In the genomic region with DNA sequence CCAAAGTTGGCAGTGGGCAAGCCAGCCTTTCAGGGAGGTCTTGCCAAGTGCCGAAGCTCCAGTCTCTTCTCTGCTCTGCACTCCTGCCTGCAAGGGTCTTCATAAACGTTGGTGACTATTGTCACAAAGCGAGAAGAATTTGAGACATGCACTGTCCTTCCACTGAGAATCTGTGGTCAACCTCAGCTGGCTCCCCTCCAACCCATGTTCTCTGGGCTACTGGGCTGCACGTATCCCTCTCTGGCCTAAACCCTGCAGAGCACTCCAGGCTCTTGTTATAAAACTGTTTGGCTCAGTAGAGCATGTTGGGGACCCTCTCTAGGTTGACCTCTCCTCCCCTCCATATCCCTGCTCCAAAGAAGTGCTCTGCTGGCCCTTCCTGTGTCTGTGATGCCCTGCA, we compare ENCODE assay signal across 33 cellular contexts.
"Had no signal": no experiment of that assay in that cellular context is flagged by ENCODE, and none has a peak within 500 bp of the region (broad histone marks: within the 10 kb centered on the region; RNA-seq: fewer than 3 reads in every experiment).

No MANE protein-coding gene starts in this region.

- ATAC-seq: activated T-cell treated with anti-CD3 and anti-CD28 coated beads, Interleukin-2, amount 50 U/mL, for 72 hours; Panc1 had no signal

- H3K9me3 Mint-ChIP-seq: activated naive CD4-positive, alpha-beta T cell treated with anti-CD3 and anti-CD28 coated beads, Interleukin-2, amount 50 U/mL, for 24 hours; activated naive CD8-positive, alpha-beta T cell treated with anti-CD3 and anti-CD28 coated beads, Interleukin-2, amount 10 ng/mL, durations not matched to agents 7 days and 5 days; activated T-cell treated with anti-CD3 and anti-CD28 coated beads, Interleukin-2, amount 50 U/mL, for 72 hours; activated T-helper 2 cell treated with anti-CD3 and anti-CD28 coated beads, Interferon-gamma antibody, Interleukin-2, Interleukin-4, amounts not matched to agents 10 μg/mL and 5 μg/mL and 100 μg/mL, durations not matched to agents 14 hours and 24 hours and 36 hours; central memory CD8-positive, alpha-beta T cell had no signal

- H3K4me3 Mint-ChIP-seq: activated CD4-positive, alpha-beta memory T cell treated with anti-CD3 and anti-CD28 coated beads, Interleukin-2, amount 10 ng/mL, durations not matched to agents 7 days and 5 days; activated naive CD4-positive, alpha-beta T cell treated with anti-CD3 and anti-CD28 coated beads, Interleukin-2, amount 50 U/mL, for 24 hours; activated naive CD8-positive, alpha-beta T cell treated with anti-CD3 and anti-CD28 coated beads, Interleukin-2, amount 10 ng/mL, durations not matched to agents 7 days and 5 days; activated T-cell treated with anti-CD3 and anti-CD28 coated beads, Interleukin-2, amount 50 U/mL, for 72 hours; central memory CD8-positive, alpha-beta T cell had no signal

- H3K36me3 Mint-ChIP-seq: activated naive CD4-positive, alpha-beta T cell treated with anti-CD3 and anti-CD28 coated beads, Interleukin-2, amount 50 U/mL, for 24 hours; activated naive CD8-positive, alpha-beta T cell treated with anti-CD3 and anti-CD28 coated beads, Interleukin-2, amount 10 ng/mL, durations not matched to agents 7 days and 5 days had no signal

- H3K9me3 ChIP-seq: ascending aorta, MG63 had no signal

- H3K27ac ChIP-seq: ascending aorta, cardiac muscle cell, RWPE1, WERI-Rb-1 had no signal

- H3K27me3 ChIP-seq: cardiac muscle cell had no signal

- H3K4me1 ChIP-seq: ascending aorta had no signal

- H3K27ac Mint-ChIP-seq: activated CD4-positive, alpha-beta memory T cell treated with anti-CD3 and anti-CD28 coated beads, Interleukin-2, amount 10 ng/mL, durations not matched to agents 7 days and 5 days; activated naive CD4-positive, alpha-beta T cell treated with anti-CD3 and anti-CD28 coated beads, Interleukin-2, amount 50 U/mL, for 24 hours; activated naive CD8-positive, alpha-beta T cell treated with anti-CD3 and anti-CD28 coated beads, Interleukin-2, amount 10 ng/mL, durations not matched to agents 7 days and 5 days; activated T-cell treated with anti-CD3 and anti-CD28 coated beads, Interleukin-2, amount 50 U/mL, for 72 hours; activated T-helper 2 cell treated with anti-CD3 and anti-CD28 coated beads, Interferon-gamma antibody, Interleukin-2, Interleukin-4, amounts not matched to agents 10 μg/mL and 5 μg/mL and 100 μg/mL, durations not matched to agents 14 hours and 24 hours and 36 hours had no signal

- H3K36me3 ChIP-seq: ascending aorta, cardiac muscle cell, MG63, WERI-Rb-1 had no signal

- H3K4me3 ChIP-seq: ascending aorta, cardiac muscle cell, MG63 had no signal

- DNase-seq: activated CD4-positive, alpha-beta memory T cell treated with anti-CD3 and anti-CD28 coated beads, Interleukin-2, amount 10 ng/mL, durations not matched to agents 7 days and 5 days; activated CD4-positive, alpha-beta T cell treated with anti-CD3 and anti-CD28 coated beads for 1 hour; activated CD4-positive, alpha-beta T cell treated with anti-CD3 and anti-CD28 coated beads for 48 hours; activated CD4-positive, CD25-positive, alpha-beta regulatory T cell; activated gamma-delta T cell; activated naive CD4-positive, alpha-beta T cell treated with Interleukin-2 at 50 U/mL for 16 hours; activated naive CD8-positive, alpha-beta T cell treated with anti-CD3 and anti-CD28 coated beads, Interleukin-2, amount 10 ng/mL, durations not matched to agents 7 days and 5 days; activated T-cell treated with anti-CD3 and anti-CD28 coated beads, Interleukin-2, amount 50 U/mL, for 1 hour; activated T-cell treated with anti-CD3 and anti-CD28 coated beads, Interleukin-2, amount 50 U/mL, for 72 hours; amygdala; MG63; NCI-H1048; NCI-H1105 treated with DMSO at 0.1 percent for 48 hours; NCI-H1436; NCI-H1694; NCI-H1930; NCI-H2081 treated with DMSO at 0.1 percent for 48 hours; NCI-H226; NCI-H446 treated with DMSO at 0.1 percent for 48 hours; NCI-H524; NCI-H69; NCI-H82; Right ventricle myocardium superior; SW 1271; T1000; WERI-Rb-1 had no signal
